In the genomic region with DNA sequence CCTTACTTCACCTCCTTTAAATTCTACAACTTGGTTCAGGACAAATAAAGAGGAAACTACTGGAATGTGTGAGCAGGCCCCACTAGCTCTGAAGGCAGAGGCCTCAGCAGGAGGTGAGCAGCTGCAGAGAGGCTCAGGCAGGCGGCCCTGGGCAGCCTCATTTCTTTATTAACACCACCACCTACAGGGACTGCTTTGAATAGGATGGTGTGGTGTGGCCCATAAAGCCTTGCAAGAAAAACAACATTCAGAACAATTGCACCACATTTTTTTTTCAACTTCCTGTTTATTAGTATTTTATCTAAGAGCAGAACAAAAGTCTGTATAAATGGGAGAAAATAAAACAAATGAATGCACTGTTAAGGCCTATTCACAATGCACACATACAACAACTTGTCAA, we compare ENCODE assay signal across 7 cellular contexts.
DNase-seq lines count a peak whose midpoint lies in the region; ATAC-seq, FAIRE-seq and TF ChIP-seq lines count a peak whose summit lies in the region.
"Not testable (repeated sequence)": the region's sequence is repeated elsewhere in the genome, so short reads cannot be mapped to it uniquely, and the experiment has no call there.

No MANE protein-coding gene starts in this region.

- not testable (repeated sequence) for H3K9me3 Mint-ChIP-seq in naive thymus-derived CD4-positive, alpha-beta T cell

- H3K9ac ChIP-seq in SK-N-MC (ENCODE audit: insufficient read length); GM12878 (ENCODE audit: control insufficient read depth, insufficient read depth, low read length): not testable (repeated sequence)

- WGBS in GM12878 (ENCODE audit: insufficient coverage, insufficient replicate concordance, low lambda C conversion rate, missing lambda C conversion rate): no CpG with 5 or more reads among the region's 1 CpG
- WGBS in gastroesophageal sphincter (ENCODE audit: low coverage in 1 of 2), 2 donors: no CpG with 5 or more reads among the region's 1 CpG

- not testable (repeated sequence) for H3K9me3 ChIP-seq in SK-N-MC (ENCODE audit: low read depth, low read length); GM12878 (replicated peaks; ENCODE audit: control insufficient read depth, insufficient read depth, low read length); gastroesophageal sphincter; naive thymus-derived CD4-positive, alpha-beta T cell (ENCODE audit: control insufficient read depth in 2 of 3, low read length in 3 of 3)

- in situ Hi-C loops in GM12878 (cut with MboI): not testable (repeated sequence)

- not testable (repeated sequence) for H3K27me3 Mint-ChIP-seq in naive thymus-derived CD4-positive, alpha-beta T cell

- not testable (repeated sequence) for H3K4me2 ChIP-seq in GM12878 (ENCODE audit: control insufficient read depth, insufficient read depth)

- POLR2A ChIA-PET in GM12878 (lab: Charles Lee); naive thymus-derived CD4-positive, alpha-beta T cell (lab: Charles Lee): not testable (repeated sequence)

- CTCF ChIA-PET in GM12878 (lab: Yijun Ruan, JAX); naive thymus-derived CD4-positive, alpha-beta T cell (lab: Charles Lee): not testable (repeated sequence)

- not testable (repeated sequence) for H3K36me3 Mint-ChIP-seq in naive thymus-derived CD4-positive, alpha-beta T cell

- not testable (repeated sequence) for TF ChIP-seq POLR2A in GM12878 (IDR thresholded peaks at IDR 0.05; ENCODE audit: low read depth, low read length); gastroesophageal sphincter (IDR thresholded peaks at IDR 0.05)

- SMC1A ChIA-PET in GM12878 (lab: Charles Lee; ENCODE audit: uncharacterized antibody, unreplicated experiment): not testable (repeated sequence)

- H3K36me3 ChIP-seq in SK-N-MC (ENCODE audit: insufficient read depth, low read length); GM12878 (ENCODE audit: control insufficient read depth in 2 of 2, insufficient read depth in 2 of 2, low read length in 1 of 2); gastroesophageal sphincter; naive thymus-derived CD4-positive, alpha-beta T cell (ENCODE audit: control insufficient read depth in 2 of 3, insufficient read depth in 3 of 3, low read length in 3 of 3): not testable (repeated sequence)

- H3K79me2 ChIP-seq in GM12878 (ENCODE audit: control insufficient read depth, insufficient read depth, low read length): not testable (repeated sequence)

- not testable (repeated sequence) for TF ChIP-seq CTCF in GM12878 (IDR thresholded peaks at IDR 0.05 in 2 of 3, conservative IDR thresholded peaks at IDR 0.05 in 1 of 3; ENCODE audit: control insufficient read depth in 2 of 3, extremely low read depth in 1 of 3, insufficient read depth in 1 of 3, low read depth in 3 of 3, low read length in 3 of 3)
- peak in 1 of 4 experiments; percentile 31 for TF ChIP-seq CTCF in gastroesophageal sphincter (IDR thresholded peaks at IDR 0.05)

- H3K4me3 Mint-ChIP-seq in naive thymus-derived CD4-positive, alpha-beta T cell: not testable (repeated sequence)

- BruUV-seq in GM12878 (replicated peaks; lab: Mats Ljungman, UMichigan): not testable (repeated sequence)

- DNase-seq in SK-N-MC (ENCODE audit: low read depth, low spot score): peak; percentile 5
- not testable (repeated sequence) for DNase-seq in GM12878 (ENCODE audit: low read depth, low spot score)
- peak in 6 of 9 donors; percentile 27 to 61 (median 39) for DNase-seq in naive thymus-derived CD4-positive, alpha-beta T cell

- not testable (repeated sequence) for H3K4me3 ChIP-seq in SK-N-MC; GM12878; gastroesophageal sphincter; naive thymus-derived CD4-positive, alpha-beta T cell (ENCODE audit: low read length)

- peaks cover 0 to 17% (median 0%) of the 10 kb centered on the region in 7 donors for H3K4me1 Mint-ChIP-seq in naive thymus-derived CD4-positive, alpha-beta T cell

- H3K27ac Mint-ChIP-seq in naive thymus-derived CD4-positive, alpha-beta T cell: not testable (repeated sequence)

- ATAC-seq in GM18502 (IDR thresholded peaks at IDR 0.05; ENCODE audit: poor library complexity, unreplicated experiment) (peak; percentile 64), GM21786 (IDR thresholded peaks at IDR 0.05; ENCODE audit: unreplicated experiment) (peak; percentile 67), HG03354 (IDR thresholded peaks at IDR 0.05; ENCODE audit: poor library complexity, severe bottlenecking, unreplicated experiment) (peak; percentile 86), GM12878 (peak; percentile 94), gastroesophageal sphincter (peak; percentile 95)
- ATAC-seq in naive thymus-derived CD4-positive, alpha-beta T cell: peak; percentile 97

- H3K27ac ChIP-seq in SK-N-MC; GM12878 (ENCODE audit: control insufficient read depth, insufficient read depth); gastroesophageal sphincter; naive thymus-derived CD4-positive, alpha-beta T cell (ENCODE audit: low read depth, low read length): not testable (repeated sequence)

- not testable (repeated sequence) for H4K20me1 ChIP-seq in GM12878 (ENCODE audit: control insufficient read depth, insufficient read depth)

- TF ChIP-seq EP300 in GM12878 (IDR thresholded peaks at IDR 0.05; ENCODE audit: borderline replicate concordance in 1 of 2, control insufficient read depth in 1 of 2, low read depth in 2 of 2, low read length in 2 of 2); gastroesophageal sphincter (IDR thresholded peaks at IDR 0.05): not testable (repeated sequence)

- RAD21 ChIA-PET in GM12878 (lab: Charles Lee; ENCODE audit: unreplicated experiment): not testable (repeated sequence)

- H2AFZ ChIP-seq in GM12878 (ENCODE audit: control insufficient read depth, low read depth, low read length): not testable (repeated sequence)

- not testable (repeated sequence) for H3K4me1 ChIP-seq in GM12878 (ENCODE audit: control insufficient read depth, insufficient read depth, low read length); gastroesophageal sphincter; naive thymus-derived CD4-positive, alpha-beta T cell (ENCODE audit: control insufficient read depth in 2 of 2, insufficient read depth in 2 of 2, low read length in 2 of 2)

- intact Hi-C loops in GM12878 (cut with micrococcal nuclease; ENCODE audit: unreplicated experiment): loop anchor here (10.0 kb wide), 1 partner anchor 330 kb away; a partner anchor contains a TSS
- intact Hi-C loops in naive thymus-derived CD4-positive, alpha-beta T cell (cut with micrococcal nuclease): loop anchor here in 1 of 2 donors (10.0 kb wide), 1 partner anchor 340 kb away; no protein-coding TSS in a partner anchor

- not testable (repeated sequence) for FAIRE-seq in GM12878 (lab: Jason Lieb, UNC)

- not testable (repeated sequence) for TF ChIP-seq RAD21 in GM12878 (IDR thresholded peaks at IDR 0.05; ENCODE audit: insufficient read depth, low read depth, low read length)

- not testable (repeated sequence) for H3K27me3 ChIP-seq in GM12878 (replicated peaks in 1 of 2; ENCODE audit: control insufficient read depth in 2 of 2, insufficient read depth in 2 of 2, low read length in 1 of 2); gastroesophageal sphincter; naive thymus-derived CD4-positive, alpha-beta T cell (ENCODE audit: control insufficient read depth in 2 of 2, insufficient read depth in 2 of 2, low read length in 2 of 2)
